ENCODE assay signal across 1 cellular context in genomic region chr5:141795421-141795820, GRCh38.
TF ChIP-seq lines count a peak whose summit lies in the region.

No MANE protein-coding gene starts in this region.

TF ChIP-seq in H1, 55 proteins besides CTCF, POLR2A, EP300 and RAD21:
- no peak for TF ChIP-seq RXRA (IDR thresholded peaks at IDR 0.05; ENCODE audit: insufficient read depth, low read depth, low read length)
- no peak for TF ChIP-seq JUN (IDR thresholded peaks at IDR 0.05; ENCODE audit: low read depth, low read length)
- no peak for TF ChIP-seq SAP30 (IDR thresholded peaks at IDR 0.05; ENCODE audit: insufficient read depth, insufficient replicate concordance, low read length)
- no peak for TF ChIP-seq JUND (IDR thresholded peaks at IDR 0.05; ENCODE audit: low read length)
- TF ChIP-seq HDAC6 (IDR thresholded peaks at IDR 0.05; ENCODE audit: low read depth, low read length), result no peak
- TF ChIP-seq USF2 (IDR thresholded peaks at IDR 0.05; ENCODE audit: low read length), result no peak
- no peak for TF ChIP-seq CBX8 (IDR thresholded peaks at IDR 0.05; ENCODE audit: borderline replicate concordance, low read depth, low read length)
- no peak for TF ChIP-seq POLR2AphosphoS5 (IDR thresholded peaks at IDR 0.05; ENCODE audit: low read depth, low read length)
- no peak for TF ChIP-seq KDM1A (IDR thresholded peaks at IDR 0.05; ENCODE audit: borderline replicate concordance, low read length)
